24 cellular contexts compared by ENCODE assay signal in genomic region chr7:115210552-115210951, GRCh38.
"Had no signal": no experiment of that assay in that cellular context is flagged by ENCODE, and none has a peak within 500 bp of the region (broad histone marks: within the 10 kb centered on the region; RNA-seq: fewer than 3 reads in every experiment).

No MANE protein-coding gene starts in this region.

- FAIRE-seq: HepG2 had no signal

- H3K27me3 ChIP-seq: MG63 had no signal

- H3K9me3 ChIP-seq: MG63, SK-N-SH had no signal

- H3K36me3 ChIP-seq: MG63 had no signal

- ATAC-seq: HepG2, Panc1, PC-3 had no signal

- DNase-seq: IMR-90, Karpas-422, KG1, MG63, NCI-H1092, NCI-H1105 treated with DMSO at 0.1 percent for 48 hours, NCI-H1417 treated with DMSO at 0.1 percent for 48 hours, NCI-H146, NCI-H1694 treated with DMSO at 0.1 percent for 48 hours, NCI-H1930, NCI-H2081, NCI-H2107, NCI-H226, NCI-H446, NCI-H510A, NCI-H524 treated with DMSO at 0.1 percent for 48 hours, NCI-H69, NCI-H774, PC-3, SHP77, SK-N-SH, SW 1271 had no signal

- H3K4me3 ChIP-seq: MG63 had no signal
